Comparison of ENCODE assay signal across 30 cellular contexts in the genomic region with DNA sequence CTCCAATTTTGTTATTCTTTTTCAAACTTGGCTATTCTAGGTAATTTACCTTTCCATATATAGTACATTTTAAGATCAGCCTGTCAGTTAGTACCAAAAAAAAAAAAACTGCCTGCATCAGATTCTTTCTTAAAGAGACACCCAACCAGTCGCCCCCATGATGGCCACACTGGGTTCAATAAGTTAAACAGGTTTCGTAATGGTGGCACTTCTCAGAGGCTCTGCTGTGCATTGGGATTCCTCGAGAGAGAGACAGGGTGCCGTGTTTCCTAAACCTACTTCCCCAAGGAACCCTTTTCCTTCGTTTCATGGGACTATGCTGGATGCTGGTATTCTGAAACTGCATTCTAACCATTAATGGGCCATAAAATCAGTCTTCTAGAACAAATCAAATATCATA. TPM values are rescaled to one million over a fixed set of nuclear protein-coding genes. Genes with fewer than 3 reads are reported as not detected.
"Had no signal": no experiment of that assay in that cellular context is flagged by ENCODE, and none has a peak within 500 bp of the region (broad histone marks: within the 10 kb centered on the region; RNA-seq: fewer than 3 reads in every experiment).

No MANE protein-coding gene starts in this region.

- H3K4me1 Mint-ChIP-seq: central memory CD8-positive, alpha-beta T cell had no signal

- H3K27me3 ChIP-seq: brain microvascular endothelial cell had no signal

- H3K27me3 Mint-ChIP-seq: activated naive CD8-positive, alpha-beta T cell treated with anti-CD3 and anti-CD28 coated beads for 36 hours; activated T-cell treated with anti-CD3 and anti-CD28 coated beads, Interleukin-2, amount 50 U/mL, for 24 hours had no signal

- H3K27ac ChIP-seq: brain microvascular endothelial cell, SJCRH30, SK-N-MC had no signal

- ATAC-seq: activated CD4-positive, alpha-beta T cell treated with anti-CD3 and anti-CD28 coated beads for 36 hours; activated CD4-positive, CD25-positive, alpha-beta regulatory T cell treated with anti-CD3 and anti-CD28 coated beads, Interleukin-2, amount 50 U/mL, for 24 hours; Panc1; WTC11 had no signal

- H3K9me3 ChIP-seq: SJCRH30 had no signal

- H3K9me3 Mint-ChIP-seq: activated CD4-positive, alpha-beta T cell treated with anti-CD3 and anti-CD28 coated beads, Interleukin-2, amount 10 ng/mL, durations not matched to agents 7 days and 5 days; activated naive CD4-positive, alpha-beta T cell treated with anti-CD3 and anti-CD28 coated beads, Interleukin-2, amount 10 ng/mL, durations not matched to agents 7 days and 5 days; activated naive CD8-positive, alpha-beta T cell treated with anti-CD3 and anti-CD28 coated beads for 36 hours; activated T-cell treated with anti-CD3 and anti-CD28 coated beads, Interleukin-2, amount 50 U/mL, for 24 hours; activated T-helper 2 cell treated with anti-CD3 and anti-CD28 coated beads, Interferon-gamma antibody, Interleukin-2, Interleukin-4, amounts not matched to agents 10 μg/mL and 5 μg/mL and 100 μg/mL, durations not matched to agents 14 hours and 24 hours and 36 hours; central memory CD8-positive, alpha-beta T cell; IgD-negative memory B cell; T-helper 1 cell treated with Interleukin-12 subunit alpha and Interleukin-12 subunit beta and Interleukin-4 antibody, amounts not matched to agents 30 μg/mL and 1 μg/mL, for 36 hours; T-helper 2 cell treated with Interferon-gamma antibody and Interleukin-4, amounts not matched to agents 5 μg/mL and 100 μg/mL, for 36 hours; WTC11 had no signal

- H3K36me3 ChIP-seq: brain microvascular endothelial cell, SJCRH30 had no signal

- H3K36me3 Mint-ChIP-seq: activated naive CD4-positive, alpha-beta T cell treated with anti-CD3 and anti-CD28 coated beads, Interleukin-2, amount 10 ng/mL, durations not matched to agents 7 days and 5 days; activated naive CD8-positive, alpha-beta T cell treated with anti-CD3 and anti-CD28 coated beads for 36 hours; IgD-negative memory B cell; WTC11 had no signal

- H3K4me3 ChIP-seq: SJCRH30, SK-N-MC had no signal

- H3K27ac Mint-ChIP-seq: activated CD4-positive, alpha-beta T cell treated with anti-CD3 and anti-CD28 coated beads for 36 hours; activated CD4-positive, alpha-beta T cell treated with anti-CD3 and anti-CD28 coated beads, Interleukin-2, amount 10 ng/mL, durations not matched to agents 7 days and 5 days; activated naive CD4-positive, alpha-beta T cell treated with anti-CD3 and anti-CD28 coated beads, Interleukin-2, amount 10 ng/mL, durations not matched to agents 7 days and 5 days; activated naive CD8-positive, alpha-beta T cell treated with anti-CD3 and anti-CD28 coated beads for 36 hours; activated T-cell treated with anti-CD3 and anti-CD28 coated beads, Interleukin-2, amount 50 U/mL, for 24 hours; activated T-helper 2 cell treated with anti-CD3 and anti-CD28 coated beads, Interferon-gamma antibody, Interleukin-2, Interleukin-4, amounts not matched to agents 10 μg/mL and 5 μg/mL and 100 μg/mL, durations not matched to agents 14 hours and 24 hours and 36 hours; IgD-negative memory B cell; T-helper 1 cell treated with Interleukin-12 subunit alpha and Interleukin-12 subunit beta and Interleukin-4 antibody, amounts not matched to agents 30 μg/mL and 1 μg/mL, for 36 hours; T-helper 2 cell treated with Interferon-gamma antibody and Interleukin-4, amounts not matched to agents 5 μg/mL and 100 μg/mL, for 36 hours; WTC11 had no signal

- H3K4me3 Mint-ChIP-seq: activated CD4-positive, alpha-beta T cell treated with anti-CD3 and anti-CD28 coated beads for 36 hours; activated CD4-positive, alpha-beta T cell treated with anti-CD3 and anti-CD28 coated beads, Interleukin-2, amount 10 ng/mL, durations not matched to agents 7 days and 5 days; activated naive CD4-positive, alpha-beta T cell treated with anti-CD3 and anti-CD28 coated beads, Interleukin-2, amount 10 ng/mL, durations not matched to agents 7 days and 5 days; activated naive CD8-positive, alpha-beta T cell treated with anti-CD3 and anti-CD28 coated beads for 36 hours; activated T-cell treated with anti-CD3 and anti-CD28 coated beads, Interleukin-2, amount 50 U/mL, for 24 hours; central memory CD8-positive, alpha-beta T cell; IgD-negative memory B cell; T-helper 1 cell treated with Interleukin-12 subunit alpha and Interleukin-12 subunit beta and Interleukin-4 antibody, amounts not matched to agents 30 μg/mL and 1 μg/mL, for 36 hours; T-helper 2 cell treated with Interferon-gamma antibody and Interleukin-4, amounts not matched to agents 5 μg/mL and 100 μg/mL, for 36 hours; WTC11 had no signal

- DNase-seq: activated CD4-positive, alpha-beta T cell treated with anti-CD3 and anti-CD28 coated beads for 36 hours; activated CD4-positive, alpha-beta T cell treated with anti-CD3 and anti-CD28 coated beads, Interleukin-2, amount 10 ng/mL, durations not matched to agents 7 days and 5 days; activated CD4-positive, alpha-beta T cell treated with anti-CD3 and anti-CD28 coated beads, Interleukin-2, amount 50 U/mL, for 48 hours; activated naive CD4-positive, alpha-beta T cell treated with anti-CD3 and anti-CD28 coated beads, Interleukin-2, amount 10 ng/mL, durations not matched to agents 7 days and 5 days; activated naive CD8-positive, alpha-beta T cell treated with anti-CD3 and anti-CD28 coated beads for 36 hours; activated T-cell treated with anti-CD3 and anti-CD28 coated beads, Interleukin-2, amount 50 U/mL, for 24 hours; amniotic stem cell; aorta; brain microvascular endothelial cell; Karpas-422; KBM-7; NCI-H1105; NCI-H1417 treated with DMSO at 0.1 percent for 48 hours; NCI-H187 treated with DMSO at 0.1 percent for 48 hours; NCI-H2081 treated with DMSO at 0.1 percent for 48 hours; NCI-H226; NCI-H524 treated with DMSO at 0.1 percent for 48 hours; SHP77; SJCRH30 had no signal

RNA-seq across cellular contexts. Expression of a gene that starts 37.4 kb away (rescaled TPM):
- total RNA-seq: MCF 10A, NCI-H460, WTC11 had no signal
